6 cellular contexts compared by ENCODE assay signal in genomic region chr7:75509033-75509432, GRCh38. TPM values are rescaled to one million over a fixed set of nuclear protein-coding genes. Genes with fewer than 3 reads are reported as not detected.
"Had no signal": no experiment of that assay in that cellular context is flagged by ENCODE, and none has a peak within 500 bp of the region (broad histone marks: within the 10 kb centered on the region; RNA-seq: fewer than 3 reads in every experiment).

No MANE protein-coding gene starts in this region.

RNA-seq across cellular contexts. Expression of gene SPDYE5, which starts 16.9 kb away (rescaled TPM):
- total RNA-seq: GM23248, H4, H7, HFFc6, HT-29, IMR-90 had no signal
